ENCODE assay signal across 14 cellular contexts in the genomic region with DNA sequence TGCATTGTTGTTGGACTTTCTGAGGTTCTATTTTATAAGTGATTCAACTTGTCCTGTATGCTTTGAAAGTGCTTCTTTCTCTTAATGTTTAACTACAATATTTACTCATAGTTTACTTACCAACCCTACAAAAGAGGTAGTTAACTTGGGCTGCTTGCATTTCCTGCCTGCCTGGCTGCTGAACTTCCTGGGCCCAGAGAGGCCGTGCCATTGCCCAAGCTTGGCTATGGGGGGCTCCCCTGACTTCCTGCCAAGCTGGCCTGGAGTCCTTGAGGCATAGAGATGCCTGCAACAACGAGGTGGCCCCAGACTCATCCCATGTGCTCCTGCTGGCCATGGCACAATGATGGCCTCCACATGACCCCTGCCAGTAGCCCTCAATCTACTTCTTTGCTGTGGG.
DNase-seq lines count a peak whose midpoint lies in the region; ATAC-seq lines count a peak whose summit lies in the region.
"Had no signal": no experiment of that assay in that cellular context is flagged by ENCODE, and none has a peak within 500 bp of the region (broad histone marks: within the 10 kb centered on the region; RNA-seq: fewer than 3 reads in every experiment).

No MANE protein-coding gene starts in this region.

- DNase-seq in OCI-M1 (lab: John Stamatoyannopoulos, UW) (no peak), HCEC 1CT (no peak), AG08395 (ENCODE audit: low spot score) (no peak)
- DNase-seq: activated naive CD4-positive, alpha-beta T cell treated with Interleukin-2 at 50 U/mL for 16 hours; DMS79 treated with DMSO at 0.1 percent for 48 hours; esophagus squamous epithelium; Kasumi-1; mesendoderm; pancreas had no signal

- peak; percentile 79 for ATAC-seq in GM18502 (IDR thresholded peaks at IDR 0.05; ENCODE audit: poor library complexity, unreplicated experiment)
- peak; percentile 90 for ATAC-seq in GM19463 (IDR thresholded peaks at IDR 0.05; ENCODE audit: unreplicated experiment)
- ATAC-seq in HG02970 (IDR thresholded peaks at IDR 0.05; ENCODE audit: low FRiP score, unreplicated experiment): peak; percentile 95
- peak; percentile 98 for ATAC-seq in HG03571 (IDR thresholded peaks at IDR 0.05; ENCODE audit: unreplicated experiment)
- no peak for ATAC-seq in esophagus mucosa
- ATAC-seq: pancreas had no signal
